In the genomic region with DNA sequence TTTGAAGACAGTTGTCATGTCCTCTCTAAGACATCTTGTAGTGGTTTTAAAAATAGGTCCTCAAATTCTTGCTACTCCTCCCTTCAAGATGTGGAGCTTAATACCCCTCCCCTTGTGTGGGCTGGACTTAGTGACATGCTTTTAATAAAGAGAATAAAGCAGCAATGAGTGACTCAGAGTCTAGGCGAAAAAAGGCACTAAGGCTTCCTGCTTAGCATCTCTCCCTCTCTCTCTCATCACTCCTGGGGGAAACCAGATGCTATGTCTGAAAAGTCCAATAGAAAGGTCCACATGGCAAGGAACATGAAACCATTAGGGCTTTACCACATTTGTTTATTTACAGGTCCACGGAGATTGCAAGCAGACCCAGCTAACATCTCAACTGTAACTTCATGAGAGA, we compare ENCODE assay signal across 17 cellular contexts.
DNase-seq lines count a peak whose midpoint lies in the region; FAIRE-seq and TF ChIP-seq lines count a peak whose summit lies in the region.
"Had no signal": no experiment of that assay in that cellular context is flagged by ENCODE, and none has a peak within 500 bp of the region (broad histone marks: within the 10 kb centered on the region; RNA-seq: fewer than 3 reads in every experiment).

No MANE protein-coding gene starts in this region.

- CTCF ChIA-PET in HEK293T (lab: Yijun Ruan, JAX): no interaction called here

- FAIRE-seq in HTR-8/SVneo (lab: Jason Lieb, UNC): no peak
- FAIRE-seq: A204.1, GM12892 had no signal

- DNase-seq in NCI-H2107 treated with DMSO at 0.1 percent for 48 hours (lab: John Stamatoyannopoulos, UW; ENCODE audit: unreplicated experiment) (peak; percentile 24), NCI-H2107 (lab: John Stamatoyannopoulos, UW) (no peak), HFF-Myc (ENCODE audit: extremely low read depth, low read depth) (peak; percentile 70), astrocyte of the hippocampus (ENCODE audit: low read depth, low spot score) (peak; percentile 5), putamen (ENCODE audit: low spot score) (peak; percentile 74), HEK293T (ENCODE audit: extremely low spot score) (no peak), SHP77 treated with DMSO at 0.1 percent for 48 hours (lab: John Stamatoyannopoulos, UW) (no peak), HTR-8/SVneo (ENCODE audit: insufficient read length, low spot score) (no peak)
- DNase-seq: DMS79 treated with DMSO at 0.1 percent for 48 hours, GDM1, H9, Karpas-422, NCI-H1436, NCI-H2029 treated with DMSO at 0.1 percent for 48 hours, NCI-H226 had no signal

- POLR2A ChIA-PET in HEK293T (lab: Yijun Ruan, JAX): no interaction called here

- TF ChIP-seq CTCF in HFF-Myc (IDR thresholded peaks at IDR 0.05; ENCODE audit: low read depth, low read length, missing control alignments): no peak

- H3K4me3 ChIP-seq in HFF-Myc (replicated peaks; ENCODE audit: low read depth, low read length): no peak overlapping the region

TF ChIP-seq in HEK293T, 16 proteins besides CTCF, POLR2A, EP300 and RAD21:
- TF ChIP-seq TARDBP (IDR thresholded peaks at IDR 0.05) (no peak), L3MBTL2 (conservative IDR thresholded peaks at IDR 0.05) (no peak), HDGF (IDR thresholded peaks at IDR 0.05; ENCODE audit: borderline replicate concordance) (no peak), SP1 (IDR thresholded peaks at IDR 0.05) (no peak), FOXM1 (IDR thresholded peaks at IDR 0.05; ENCODE audit: borderline replicate concordance) (no peak), LEF1 (IDR thresholded peaks at IDR 0.05; ENCODE audit: borderline replicate concordance) (no peak), NFRKB (IDR thresholded peaks at IDR 0.05) (no peak), FOXK2 (IDR thresholded peaks at IDR 0.05) (no peak), ARNT (IDR thresholded peaks at IDR 0.05) (no peak), FOXA1 (IDR thresholded peaks at IDR 0.05) (no peak), ZNF384 (IDR thresholded peaks at IDR 0.05) (no peak), SUZ12 (IDR thresholded peaks at IDR 0.05) (no peak)
- TF ChIP-seq, protein P1, sequence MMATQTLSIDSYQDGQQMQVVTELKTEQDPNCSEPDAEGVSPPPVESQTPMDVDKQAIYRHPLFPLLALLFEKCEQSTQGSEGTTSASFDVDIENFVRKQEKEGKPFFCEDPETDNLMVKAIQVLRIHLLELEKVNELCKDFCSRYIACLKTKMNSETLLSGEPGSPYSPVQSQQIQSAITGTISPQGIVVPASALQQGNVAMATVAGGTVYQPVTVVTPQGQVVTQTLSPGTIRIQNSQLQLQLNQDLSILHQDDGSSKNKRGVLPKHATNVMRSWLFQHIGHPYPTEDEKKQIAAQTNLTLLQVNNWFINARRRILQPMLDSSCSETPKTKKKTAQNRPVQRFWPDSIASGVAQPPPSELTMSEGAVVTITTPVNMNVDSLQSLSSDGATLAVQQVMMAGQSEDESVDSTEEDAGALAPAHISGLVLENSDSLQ (IDR thresholded peaks at IDR 0.05): no peak
TF ChIP-seq in HEK293T: peak in this region for 0.

Comparison
In these comparisons a context has a peak if more than half of its experiments do, and no peak if none do; other contexts are left out.
1. DNase-seq: peak in NCI-H2107 treated with DMSO at 0.1 percent for 48 hours (single experiment), HFF-Myc (single experiment), astrocyte of the hippocampus (single experiment) and putamen (single experiment); none in NCI-H2107 (single experiment), HEK293T (single experiment), SHP77 treated with DMSO at 0.1 percent for 48 hours (single experiment) and HTR-8/SVneo (single experiment).